Comparison of ENCODE assay signal across 7 cellular contexts in genomic region chr16:29297144-29297808, GRCh38.
A peak's percentile ranks its signal among the peaks of the same experiment; 100 is the strongest.
DNase-seq lines count a peak whose midpoint lies in the region; ATAC-seq, FAIRE-seq and TF ChIP-seq lines count a peak whose summit lies in the region.
"Not testable (repeated sequence)": the region's sequence is repeated elsewhere in the genome, so short reads cannot be mapped to it uniquely, and the experiment has no call there.

No MANE protein-coding gene starts in this region.

- H3K9me3 Mint-ChIP-seq in neural progenitor cell, result not testable (repeated sequence)

- 0 out of 2 replicates have a peak overlapping the region, but pooled peaks have one; percentile 23 for H2BK120ac ChIP-seq in IMR-90 (ENCODE audit: low read depth, low read length)

- in situ Hi-C loops in IMR-90 (cut with MboI; ENCODE audit: low sequenced_read_pairs), result not testable (repeated sequence)

- peak; percentile 63 for FAIRE-seq in endothelial cell of umbilical vein (lab: Jason Lieb, UNC)
- not testable (repeated sequence) for FAIRE-seq in kidney (lab: Jason Lieb, UNC)

- not testable (repeated sequence) for H3K4ac ChIP-seq in IMR-90 (ENCODE audit: low read depth, low read length)

- TF ChIP-seq EP300 in sigmoid colon (IDR thresholded peaks at IDR 0.05), result not testable (repeated sequence)

- H3K27ac ChIP-seq in IMR-90 (ENCODE audit: insufficient read depth, low read length); endothelial cell of umbilical vein (ENCODE audit: insufficient read depth, low read depth, low read length); kidney (ENCODE audit: low read depth in 2 of 2, low read length in 2 of 2); neural progenitor cell; sigmoid colon; upper lobe of right lung: not testable (repeated sequence)
- H3K27ac ChIP-seq in body of pancreas, result peak overlapping the region in 3 of 4 donors; percentile 5 to 25 (median 10)

- peak overlapping the region; percentile 66 for H3K27ac Mint-ChIP-seq in neural progenitor cell

- H3F3A ChIP-seq in neural progenitor cell (ENCODE audit: low read depth), result not testable (repeated sequence)

- H2BK20ac ChIP-seq in IMR-90 (ENCODE audit: low read depth, low read length), result not testable (repeated sequence)

- CTCF ChIA-PET in IMR-90 (lab: Yijun Ruan, JAX); endothelial cell of umbilical vein (lab: Charles Lee): not testable (repeated sequence)

- dilution Hi-C loops in IMR-90 (cut with HindIII; ENCODE audit: low sequenced_read_pairs, unreplicated experiment); endothelial cell of umbilical vein (cut with MboI; ENCODE audit: extremely low pct_ligation_motif_present, low sequenced_read_pairs): not testable (repeated sequence)

- H4K8ac ChIP-seq in IMR-90 (ENCODE audit: low read depth in 2 of 2, low read length in 2 of 2), result not testable (repeated sequence)

- H3K4me3 Mint-ChIP-seq in neural progenitor cell, result not testable (repeated sequence)

- H2BK5ac ChIP-seq in IMR-90 (ENCODE audit: low read depth, low read length, poor library complexity, severe bottlenecking), result not testable (repeated sequence)

- not testable (repeated sequence) for H3K14ac ChIP-seq in IMR-90 (replicated peaks; ENCODE audit: low read depth, low read length)

- H2BK15ac ChIP-seq in IMR-90 (ENCODE audit: low read depth, low read length), result peak overlapping the region; percentile 74; the same call in 1 of the 3 replicates

- H3K4me1 ChIP-seq in IMR-90 (ENCODE audit: control insufficient read depth, insufficient read depth, low read length) (peaks cover 10% of the 10 kb centered on the region), body of pancreas (peaks cover 29% of the 10 kb centered on the region), sigmoid colon (peaks cover 0 to 13% (median 9%) of the 10 kb centered on the region in 4 donors)
- not testable (repeated sequence) for H3K4me1 ChIP-seq in endothelial cell of umbilical vein (ENCODE audit: control insufficient read depth, extremely low read depth, insufficient read depth, low read length); kidney (ENCODE audit: control insufficient read depth in 1 of 2, insufficient read depth in 1 of 2, low read depth in 1 of 2, low read length in 2 of 2); neural progenitor cell; upper lobe of right lung

- H3K79me1 ChIP-seq in IMR-90 (ENCODE audit: low read depth in 1 of 2, low read length in 2 of 2), result not testable (repeated sequence)

- TF ChIP-seq CTCF in IMR-90 (conservative IDR thresholded peaks at IDR 0.05; ENCODE audit: low read depth, low read length); body of pancreas (IDR thresholded peaks at IDR 0.05); endothelial cell of umbilical vein (IDR thresholded peaks at IDR 0.05; ENCODE audit: extremely low read depth in 1 of 2, insufficient read depth in 1 of 2, low read depth in 1 of 2, low read length in 2 of 2); kidney (IDR thresholded peaks at IDR 0.05; ENCODE audit: borderline replicate concordance, extremely low read depth, insufficient read depth); neural progenitor cell (IDR thresholded peaks at IDR 0.05); sigmoid colon (IDR thresholded peaks at IDR 0.05); upper lobe of right lung (IDR thresholded peaks at IDR 0.05): not testable (repeated sequence)

- H3K56ac ChIP-seq in IMR-90 (ENCODE audit: extremely low read depth, insufficient read depth, low read length), result not testable (repeated sequence)

- H3K9me1 ChIP-seq in IMR-90 (ENCODE audit: insufficient read depth, low read length); endothelial cell of umbilical vein (replicated peaks; ENCODE audit: control insufficient read depth, extremely low read depth, insufficient read depth, low read length): not testable (repeated sequence)

- not testable (repeated sequence) for BruUV-seq in IMR-90 (replicated peaks; lab: Mats Ljungman, UMichigan); endothelial cell of umbilical vein (replicated peaks; lab: Mats Ljungman, UMichigan)

- not testable (repeated sequence) for H4K91ac ChIP-seq in IMR-90 (ENCODE audit: insufficient read depth, low read depth, low read length)

- H3K9ac ChIP-seq in IMR-90 (ENCODE audit: low read depth, low read length); endothelial cell of umbilical vein (replicated peaks; ENCODE audit: extremely low read depth, insufficient read depth, low read length); kidney (ENCODE audit: low read length in 2 of 2); neural progenitor cell: not testable (repeated sequence)

- H3K4me3 ChIP-seq in IMR-90 (ENCODE audit: insufficient read depth, low read depth, low read length); body of pancreas; endothelial cell of umbilical vein (replicated peaks in 1 of 3; ENCODE audit: insufficient read depth in 1 of 3, low read depth in 1 of 3, low read length in 3 of 3); kidney (ENCODE audit: low read length in 2 of 2); neural progenitor cell; sigmoid colon; upper lobe of right lung: not testable (repeated sequence)

- not testable (repeated sequence) for H4K20me1 ChIP-seq in IMR-90 (ENCODE audit: insufficient read depth, low read length); endothelial cell of umbilical vein (replicated peaks; ENCODE audit: control insufficient read depth, extremely low read depth, insufficient read depth, low read length); neural progenitor cell (ENCODE audit: low read depth)

- H2AFZ ChIP-seq in IMR-90 (replicated peaks; ENCODE audit: low read length, poor library complexity); endothelial cell of umbilical vein (ENCODE audit: low read depth, low read length); neural progenitor cell (replicated peaks): not testable (repeated sequence)

- peak overlapping the region; percentile 39; the same call in 1 of the 2 replicates for H2AK5ac ChIP-seq in IMR-90 (ENCODE audit: low read depth, low read length)

- intact Hi-C loops in IMR-90 (cut with micrococcal nuclease); body of pancreas (cut with DNase I); endothelial cell of umbilical vein (cut with micrococcal nuclease); kidney (cut with DNase I); sigmoid colon (cut with DNase I); upper lobe of right lung (cut with DNase I): not testable (repeated sequence)

- not testable (repeated sequence) for H3K23ac ChIP-seq in IMR-90 (ENCODE audit: low read depth, low read length)

- H3K9me3 ChIP-seq in IMR-90 (ENCODE audit: control insufficient read depth, insufficient read depth, low read length); body of pancreas; endothelial cell of umbilical vein (replicated peaks; ENCODE audit: control insufficient read depth, insufficient read depth, low read length); kidney (ENCODE audit: control insufficient read depth in 1 of 2, low read length in 2 of 2); neural progenitor cell (ENCODE audit: low read depth); sigmoid colon; upper lobe of right lung: not testable (repeated sequence)

- POLR2A ChIA-PET in IMR-90 (lab: Charles Lee; ENCODE audit: unreplicated experiment); endothelial cell of umbilical vein (lab: Charles Lee): not testable (repeated sequence)

- H3K36me3 ChIP-seq in IMR-90 (ENCODE audit: control insufficient read depth, insufficient read depth, low read length); body of pancreas (replicated peaks in 1 of 2; ENCODE audit: insufficient read depth in 1 of 2, low read depth in 2 of 2); endothelial cell of umbilical vein (ENCODE audit: control insufficient read depth in 2 of 2, extremely low read depth in 1 of 2, insufficient read depth in 2 of 2, low read length in 2 of 2); kidney (ENCODE audit: control insufficient read depth in 1 of 2, insufficient read depth in 2 of 2, low read length in 2 of 2); neural progenitor cell; sigmoid colon; upper lobe of right lung: not testable (repeated sequence)

- not testable (repeated sequence) for H2AK9ac ChIP-seq in IMR-90 (replicated peaks; ENCODE audit: low read depth, low read length, poor library complexity)

- H3K79me2 ChIP-seq in endothelial cell of umbilical vein (ENCODE audit: control insufficient read depth, insufficient read depth, low read length); neural progenitor cell (ENCODE audit: low read depth): not testable (repeated sequence)

- peak overlapping the region; percentile 24; the same call in 1 of the 2 replicates for H4K5ac ChIP-seq in IMR-90 (ENCODE audit: low read depth, low read length)

- not testable (repeated sequence) for H3K27me3 Mint-ChIP-seq in neural progenitor cell (ENCODE audit: insufficient read depth, low read depth)

- not testable (repeated sequence) for TF ChIP-seq RAD21 in IMR-90 (IDR thresholded peaks at IDR 0.05; ENCODE audit: low read length)

- not testable (repeated sequence) for DNase-seq in IMR-90; endothelial cell of umbilical vein (ENCODE audit: low read depth, low spot score); neural progenitor cell (ENCODE audit: low spot score)
- DNase-seq in body of pancreas (peak in 3 of 4 donors; percentile 63 to 76 (median 67)), kidney (peak; percentile 19), sigmoid colon (peak; percentile 48), upper lobe of right lung (peak; percentile 28)

- peaks cover 37% of the 10 kb centered on the region for H3K4me1 Mint-ChIP-seq in neural progenitor cell

- H3K18ac ChIP-seq in IMR-90 (ENCODE audit: low read depth, low read length), result peak overlapping the region; percentile 33; the same call in 1 of the 2 replicates

- not testable (repeated sequence) for H3K27me3 ChIP-seq in IMR-90 (ENCODE audit: control insufficient read depth, insufficient read depth, low read length); body of pancreas; endothelial cell of umbilical vein (ENCODE audit: control insufficient read depth in 2 of 2, insufficient read depth in 2 of 2, low read length in 2 of 2); neural progenitor cell; sigmoid colon; upper lobe of right lung

- peak; percentile 43; the same call in 1 of the 2 replicates for ATAC-seq in IMR-90 (ENCODE audit: low read depth)
- peak; percentile 47 for ATAC-seq in body of pancreas
- not testable (repeated sequence) for ATAC-seq in upper lobe of right lung

- 77% methylated on average over 5 of the region's 17 CpGs; no CpG with 5 or more reads in 1 of the 2 experiments for WGBS in IMR-90 (ENCODE audit: extremely low coverage in 2 of 2, insufficient read length in 1 of 2), 2 experiments
- 54 to 59% methylated on average over 15 to 17 of the region's 17 CpGs for WGBS in body of pancreas, 2 donors
- 90 to 91% methylated on average over 17 of the region's 17 CpGs for WGBS in sigmoid colon, 2 donors

- H3K36me3 Mint-ChIP-seq in neural progenitor cell, result not testable (repeated sequence)

- H3K4me2 ChIP-seq in IMR-90 (ENCODE audit: low read depth, low read length); endothelial cell of umbilical vein (ENCODE audit: insufficient read depth, low read length); neural progenitor cell: not testable (repeated sequence)

- not testable (repeated sequence) for TF ChIP-seq POLR2A in IMR-90 (IDR thresholded peaks at IDR 0.05; ENCODE audit: low read depth, low read length); body of pancreas (IDR thresholded peaks at IDR 0.05); endothelial cell of umbilical vein (IDR thresholded peaks at IDR 0.05; ENCODE audit: low read depth, low read length); sigmoid colon (IDR thresholded peaks at IDR 0.05)
